1 cellular context compared by ENCODE assay signal in the genomic region with DNA sequence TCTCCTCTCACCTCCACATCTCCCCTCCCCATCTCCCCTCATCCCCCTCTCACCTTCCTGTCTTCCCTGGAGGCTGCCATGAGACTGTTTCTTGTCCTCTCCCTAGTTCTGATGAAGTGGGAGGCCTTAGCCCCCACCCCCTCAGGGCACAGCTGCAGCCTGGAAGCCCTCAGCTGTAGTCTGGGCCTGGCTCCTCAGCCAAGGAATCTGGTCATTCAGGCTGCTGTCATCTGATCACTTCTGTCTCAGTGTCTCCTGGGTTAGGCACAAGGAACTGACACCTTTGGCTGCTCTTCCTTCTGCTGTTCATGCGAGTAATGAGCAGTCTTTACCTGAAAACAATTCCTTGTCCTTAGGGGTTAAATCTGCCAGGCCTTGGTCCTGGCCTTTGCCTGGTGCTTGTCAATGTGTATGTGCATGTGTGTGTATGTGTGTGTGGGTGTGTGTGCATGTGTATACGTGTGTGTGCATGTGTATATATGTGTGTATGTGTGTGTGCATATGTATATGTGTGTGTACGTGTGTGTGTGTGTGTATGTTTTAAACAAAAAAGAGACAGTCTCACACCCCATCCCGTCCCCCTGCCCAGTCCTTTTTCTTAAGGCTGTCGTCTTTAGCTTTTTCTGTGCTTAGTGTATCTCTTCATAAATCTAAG.
TF ChIP-seq lines count a peak whose summit lies in the region.

No MANE protein-coding gene starts in this region.

TF ChIP-seq in IMR-90, 13 proteins besides CTCF, POLR2A, EP300 and RAD21:
- TF ChIP-seq MAFK (IDR thresholded peaks at IDR 0.05; ENCODE audit: low read depth, low read length) (no peak), CEBPB (IDR thresholded peaks at IDR 0.05; ENCODE audit: low read depth, low read length) (no peak)
